ENCODE assay signal across 24 cellular contexts in genomic region chr1:76639181-76639580, GRCh38.
"Had no signal": no experiment of that assay in that cellular context is flagged by ENCODE, and none has a peak within 500 bp of the region (broad histone marks: within the 10 kb centered on the region; RNA-seq: fewer than 3 reads in every experiment).

No MANE protein-coding gene starts in this region.

- H3K9me3 Mint-ChIP-seq: dendritic cell treated with granulocyte-macrophage colony-stimulating factor and Interleukin-4, amounts not matched to agents 40 ng/mL and 50 ng/mL, for 4 days; endodermal cell had no signal

- H3K4me1 Mint-ChIP-seq: endodermal cell had no signal

- H3K36me3 ChIP-seq: colonic mucosa, esophagus muscularis mucosa, esophagus squamous epithelium, gastrocnemius medialis, gastroesophageal sphincter, heart left ventricle, heart right ventricle had no signal

- H3K9me3 ChIP-seq: colonic mucosa, esophagus muscularis mucosa, esophagus squamous epithelium, gastrocnemius medialis, gastroesophageal sphincter, heart left ventricle, heart right ventricle had no signal

- H3K4me1 ChIP-seq: colonic mucosa, esophagus squamous epithelium, foreskin keratinocyte, gastrocnemius medialis, gastroesophageal sphincter, heart left ventricle had no signal

- H3K27ac ChIP-seq: colonic mucosa, coronary artery, dorsolateral prefrontal cortex, esophagus muscularis mucosa, esophagus squamous epithelium, foreskin keratinocyte, gastrocnemius medialis, gastroesophageal sphincter, heart left ventricle, heart right ventricle had no signal

- H3K4me3 Mint-ChIP-seq: dendritic cell treated with granulocyte-macrophage colony-stimulating factor and Interleukin-4, amounts not matched to agents 40 ng/mL and 50 ng/mL, for 4 days; effector memory CD8-positive, alpha-beta T cell; endodermal cell had no signal

- H3K27me3 Mint-ChIP-seq: dendritic cell treated with granulocyte-macrophage colony-stimulating factor and Interleukin-4, amounts not matched to agents 40 ng/mL and 50 ng/mL, for 4 days; effector memory CD8-positive, alpha-beta T cell had no signal

- H3K27ac Mint-ChIP-seq: dendritic cell treated with granulocyte-macrophage colony-stimulating factor and Interleukin-4, amounts not matched to agents 40 ng/mL and 50 ng/mL, for 4 days; effector memory CD8-positive, alpha-beta T cell; endodermal cell had no signal

- H3K4me3 ChIP-seq: colonic mucosa, coronary artery, dorsolateral prefrontal cortex, esophagus muscularis mucosa, esophagus squamous epithelium, gastrocnemius medialis, gastroesophageal sphincter, heart left ventricle, heart right ventricle had no signal

- FAIRE-seq: endometrium, endothelial cell of umbilical vein had no signal

- DNase-seq: colonic mucosa; cortex of kidney; dermis blood vessel endothelial cell; dorsolateral prefrontal cortex; effector CD4-positive, alpha-beta T cell; effector CD8-positive, alpha-beta T cell; effector memory CD4-positive, alpha-beta T cell; effector memory CD8-positive, alpha-beta T cell; endodermal cell; erythroblast; esophagus squamous epithelium; foreskin fibroblast; foreskin keratinocyte; foreskin melanocyte; gastrocnemius medialis; glutamatergic neuron; heart left ventricle; heart right ventricle had no signal
